In the genomic region with DNA sequence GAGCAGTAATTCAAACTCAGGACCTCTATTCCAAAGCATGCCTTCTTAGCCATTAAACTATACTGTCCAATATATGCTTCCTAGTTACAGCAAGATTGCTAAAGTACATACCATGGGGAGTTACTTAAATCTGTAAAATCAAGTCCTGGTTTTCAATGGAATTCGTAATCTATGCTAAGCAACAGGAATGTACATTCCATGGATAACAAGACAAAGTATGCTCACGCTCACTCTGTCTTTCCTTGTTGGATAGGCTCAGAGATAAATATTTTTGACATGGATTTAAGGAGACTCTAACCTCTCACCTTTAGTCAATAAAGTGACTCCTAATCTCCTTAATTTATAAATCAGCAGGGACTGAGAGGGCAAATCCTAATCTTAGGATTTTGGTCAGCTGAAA, we compare ENCODE assay signal across 21 cellular contexts.
"Had no signal": no experiment of that assay in that cellular context is flagged by ENCODE, and none has a peak within 500 bp of the region (broad histone marks: within the 10 kb centered on the region; RNA-seq: fewer than 3 reads in every experiment).

No MANE protein-coding gene starts in this region.

- H3K27ac ChIP-seq: colonic mucosa, heart left ventricle, right atrium auricular region, sigmoid colon, tibial artery, upper lobe of right lung, vagina had no signal

- H3K4me1 ChIP-seq: colonic mucosa, heart left ventricle, right atrium auricular region, sigmoid colon, tibial artery, upper lobe of right lung, vagina had no signal

- DNase-seq: colonic mucosa; effector CD4-positive, alpha-beta T cell; endodermal cell; erythroblast; heart left ventricle; hippocampal formation; islet precursor cell; mammary epithelial cell; natural killer cell; posterior cingulate gyrus; sigmoid colon; stimulated activated CD4-positive, alpha-beta T cell treated with anti-CD3 and anti-CD28 coated beads, Interleukin-4, amount 100 ng/mL, for 1 hour; stimulated activated CD8-positive, alpha-beta memory T cell treated with anti-CD3 and anti-CD28 coated beads, Interleukin-4, amount 100 ng/mL, for 48 hours; stimulated activated naive CD8-positive, alpha-beta T cell treated with anti-CD3 and anti-CD28 coated beads, Interleukin-15, Interleukin-2, amounts not matched to agents 100 U/mL and 50 U/mL, for 24 hours; tibial artery; upper lobe of right lung had no signal

- H3K27me3 ChIP-seq: colonic mucosa, right atrium auricular region, sigmoid colon, tibial artery, upper lobe of right lung, vagina had no signal

- H3K36me3 ChIP-seq: colonic mucosa, heart left ventricle, right atrium auricular region, sigmoid colon, tibial artery, upper lobe of right lung, vagina had no signal

- ATAC-seq: heart left ventricle; left lobe of liver; natural killer cell; stimulated activated effector memory CD8-positive, alpha-beta T cell treated with anti-CD3 and anti-CD28 coated beads, Interleukin-12 subunit alpha, Interleukin-12 subunit beta, amount 100 ng/mL, for 72 hours; stimulated activated naive CD8-positive, alpha-beta T cell treated with anti-CD3 and anti-CD28 coated beads, Interleukin-15, Interleukin-2, amounts not matched to agents 100 U/mL and 50 U/mL, for 24 hours; upper lobe of right lung had no signal

- H3K4me2 ChIP-seq: smooth muscle cell had no signal

- H3K9me3 ChIP-seq: colonic mucosa, heart left ventricle, right atrium auricular region, sigmoid colon, tibial artery, upper lobe of right lung, vagina had no signal

- H3K4me3 ChIP-seq: colonic mucosa, heart left ventricle, right atrium auricular region, sigmoid colon, smooth muscle cell, tibial artery, upper lobe of right lung, vagina had no signal
